Comparison of ENCODE assay signal across 10 cellular contexts in genomic region chr19:5547881-5548280, GRCh38. TPM values are rescaled to one million over a fixed set of nuclear protein-coding genes. Genes with fewer than 3 reads are reported as not detected.
A peak's percentile ranks its signal among the peaks of the same experiment; 100 is the strongest.
DNase-seq lines count a peak whose midpoint lies in the region; ATAC-seq and TF ChIP-seq lines count a peak whose summit lies in the region.
"Had no signal": no experiment of that assay in that cellular context is flagged by ENCODE, and none has a peak within 500 bp of the region (broad histone marks: within the 10 kb centered on the region; RNA-seq: fewer than 3 reads in every experiment).

No MANE protein-coding gene starts in this region.

- TF ChIP-seq POLR2A in Peyer's patch (IDR thresholded peaks at IDR 0.05), result no peak

- H3K27ac ChIP-seq in C4-2B (no peak overlapping the region), GM23338 (ENCODE audit: low read depth) (no peak overlapping the region), Peyer's patch (no peak overlapping the region), smooth muscle cell (ENCODE audit: low read depth) (no peak overlapping the region)
- H3K27ac ChIP-seq: thoracic aorta had no signal

- H3K9me2 ChIP-seq in GM23338 (ENCODE audit: insufficient read depth), result no peaks in the 10 kb centered on the region

- no peak overlapping the region for H3K4me3 ChIP-seq in GM23338
- H3K4me3 ChIP-seq in Peyer's patch, result no peak overlapping the region
- H3K4me3 ChIP-seq in smooth muscle cell, result no peak overlapping the region
- H3K4me3 ChIP-seq: thoracic aorta had no signal

- H3K4me2 ChIP-seq in GM23338 (no peak overlapping the region), smooth muscle cell (no peak overlapping the region)

- H3K9me3 Mint-ChIP-seq in GM23338, result peaks cover 3% of the 10 kb centered on the region; the same call in 1 of the 3 replicates

- ATAC-seq in GM23338 (peak; percentile 87), esophagus mucosa (peak; percentile 77), GM19324 (IDR thresholded peaks at IDR 0.05; ENCODE audit: low FRiP score, unreplicated experiment) (no peak), HG02610 (IDR thresholded peaks at IDR 0.05; ENCODE audit: unreplicated experiment) (no peak)

- H4K20me1 ChIP-seq in GM23338 (replicated peaks; ENCODE audit: insufficient read depth), result no peaks in the 10 kb centered on the region
- no peaks in the 10 kb centered on the region for H4K20me1 ChIP-seq in smooth muscle cell (ENCODE audit: low read depth)

- H3K9ac ChIP-seq in smooth muscle cell (ENCODE audit: low read depth), result no peak overlapping the region

- no peak overlapping the region for H3K27ac Mint-ChIP-seq in GM23338

- H3K79me2 ChIP-seq in GM23338 (replicated peaks; ENCODE audit: insufficient read depth) (no peaks in the 10 kb centered on the region), smooth muscle cell (ENCODE audit: low read depth) (no peaks in the 10 kb centered on the region)

- peak; percentile 87 for DNase-seq in GM23338 (ENCODE audit: low spot score)
- peak in 2 of 3 donors; percentile 50 to 56 for DNase-seq in Peyer's patch
- DNase-seq in smooth muscle cell (lab: John Stamatoyannopoulos, UW; ENCODE audit: unreplicated experiment), result no peak
- no peak for DNase-seq in stimulated activated naive CD4-positive, alpha-beta T cell treated with Interleukin-2 at 50 U/mL for 16 hours (lab: John Stamatoyannopoulos, UW)

- WGBS in smooth muscle cell (ENCODE audit: low lambda C conversion rate), result 29% methylated on average over 8 of the region's 8 CpGs

- H2AFZ ChIP-seq in GM23338, result no peak overlapping the region
- H2AFZ ChIP-seq in smooth muscle cell (ENCODE audit: low read depth), result no peak overlapping the region

- no peaks in the 10 kb centered on the region for H3K36me3 ChIP-seq in GM23338 (ENCODE audit: insufficient read depth)
- no peaks in the 10 kb centered on the region for H3K36me3 ChIP-seq in Peyer's patch
- H3K36me3 ChIP-seq in smooth muscle cell (ENCODE audit: low read depth), result no peaks in the 10 kb centered on the region
- H3K36me3 ChIP-seq: thoracic aorta had no signal

- no peaks in the 10 kb centered on the region; the same call in 1 of the 2 replicates for H3F3A ChIP-seq in GM23338 (replicated peaks; ENCODE audit: low read depth)
- no peaks in the 10 kb centered on the region for H3F3A ChIP-seq in smooth muscle cell (ENCODE audit: low read depth)

- H3K4me1 Mint-ChIP-seq in GM23338, result peaks cover 10% of the 10 kb centered on the region

- TF ChIP-seq CTCF in C4-2B (conservative IDR thresholded peaks at IDR 0.05), result peak; percentile 74
- TF ChIP-seq CTCF in GM23338 (conservative IDR thresholded peaks at IDR 0.05; ENCODE audit: low read depth in 2 of 2), result peak; percentile 95 to 96
- peak in 4 of 6 experiments; percentile 32 to 58 (median 56) for TF ChIP-seq CTCF in Peyer's patch (IDR thresholded peaks at IDR 0.05)
- TF ChIP-seq CTCF in smooth muscle cell (IDR thresholded peaks at IDR 0.05; ENCODE audit: borderline replicate concordance, insufficient read depth, poor library complexity, severe bottlenecking), result peak; percentile 56

- H3K27me3 ChIP-seq in GM23338 (ENCODE audit: insufficient read depth), result no peaks in the 10 kb centered on the region
- H3K27me3 ChIP-seq in Peyer's patch, result no peaks in the 10 kb centered on the region
- H3K27me3 ChIP-seq in smooth muscle cell (ENCODE audit: low read depth), result no peaks in the 10 kb centered on the region

- H3K36me3 Mint-ChIP-seq in GM23338 (ENCODE audit: low read depth), result no peaks in the 10 kb centered on the region

- no peaks in the 10 kb centered on the region for H3K9me3 ChIP-seq in Peyer's patch
- H3K9me3 ChIP-seq in smooth muscle cell (replicated peaks; ENCODE audit: low read depth), result no peaks in the 10 kb centered on the region
- H3K9me3 ChIP-seq: thoracic aorta had no signal

- H3K4me1 ChIP-seq in GM23338 (ENCODE audit: insufficient read depth), result no peaks in the 10 kb centered on the region
- H3K4me1 ChIP-seq in Peyer's patch, result no peaks in the 10 kb centered on the region
- H3K4me1 ChIP-seq in smooth muscle cell (ENCODE audit: low read depth), result no peaks in the 10 kb centered on the region

- no peak overlapping the region for H3K4me3 Mint-ChIP-seq in GM23338

- H3K27me3 Mint-ChIP-seq in GM23338 (ENCODE audit: insufficient read depth, low read depth, poor library complexity), result peaks cover 17% of the 10 kb centered on the region

TF ChIP-seq in GM23338, 12 proteins besides CTCF, POLR2A, EP300 and RAD21:
- TF ChIP-seq POLR2AphosphoS5 (IDR thresholded peaks at IDR 0.05; ENCODE audit: low read depth) (no peak), ZNF331 (CRISPR knock-in tag; IDR thresholded peaks at IDR 0.05; ENCODE audit: low read depth) (no peak), STAT1 (IDR thresholded peaks at IDR 0.05; ENCODE audit: unreplicated experiment) (no peak), CREB1 (CRISPR knock-in tag; IDR thresholded peaks at IDR 0.05; ENCODE audit: low read depth) (no peak), EZH2phosphoT487 (IDR thresholded peaks at IDR 0.05; ENCODE audit: unreplicated experiment) (no peak), JUNB (IDR thresholded peaks at IDR 0.05; ENCODE audit: unreplicated experiment) (no peak), NANOG (IDR thresholded peaks at IDR 0.05; ENCODE audit: borderline replicate concordance) (no peak), EZH2 (IDR thresholded peaks at IDR 0.05; ENCODE audit: low read depth, unreplicated experiment) (no peak), ZNF114 (CRISPR knock-in tag; IDR thresholded peaks at IDR 0.05) (no peak), ETS1 (IDR thresholded peaks at IDR 0.05) (no peak)

RNA-seq across cellular contexts. Expression of gene TINCR, which starts 19.9 kb away (rescaled TPM):
- total RNA-seq in GM23338 (2014; rRNA removed; shearing (Covaris generic)), result 0.97 and 3.9 TPM in 2 replicates
- polyA plus RNA-seq in GM23338 (2016; fragmentation: Nextera tagmentation; extraction: Ambion mirVana) (0.42 and 0.94 TPM in 2 replicates), smooth muscle cell (2.2 and 5.7 TPM in 2 replicates)
- total RNA-seq in Peyer's patch (1 to 10 TPM in 2 of 4 donors, under 1 TPM in 1, not detected in 1; 0.67 to 2.6 (median 1.2) TPM), esophagus mucosa (29.7 TPM), smooth muscle cell (2.9 and 6.2 TPM in 2 replicates)
- total RNA-seq: NCI-H460 had no signal

Comparison
In these comparisons a context has a peak if more than half of its experiments do, and no peak if none do; other contexts are left out.
1. ATAC-seq: peak in GM23338 (single experiment) and esophagus mucosa (single experiment); none in GM19324 (single experiment) and HG02610 (single experiment).
2. DNase-seq: peak in GM23338 (single experiment) and Peyer's patch (2 of 3); none in smooth muscle cell (single experiment) and stimulated activated naive CD4-positive, alpha-beta T cell treated with Interleukin-2 at 50 U/mL for 16 hours (single experiment).
3. Peak in every context shown above with its lines, with median percentiles within 50 percentile points of each other: CTCF ChIP-seq.